11 cellular contexts compared by ENCODE assay signal in genomic region chr5:98069876-98070512, GRCh38.
DNase-seq lines count a peak whose midpoint lies in the region; ATAC-seq and TF ChIP-seq lines count a peak whose summit lies in the region.
"Had no signal": no experiment of that assay in that cellular context is flagged by ENCODE, and none has a peak within 500 bp of the region (broad histone marks: within the 10 kb centered on the region; RNA-seq: fewer than 3 reads in every experiment).

No MANE protein-coding gene starts in this region.

- no peak overlapping the region for H3K27ac Mint-ChIP-seq in naive thymus-derived CD8-positive, alpha-beta T cell

- POLR2A ChIA-PET in naive thymus-derived CD8-positive, alpha-beta T cell (lab: Charles Lee): no interaction called here

- DNase-seq in fibroblast of the aortic adventitia (ENCODE audit: low read depth): peak; percentile 49
- DNase-seq in stimulated activated CD4-positive, alpha-beta T cell treated with anti-CD3 and anti-CD28 coated beads, Interleukin-15, amount 100 ng/mL, for 24 hours: no peak
- no peak for DNase-seq in naive thymus-derived CD8-positive, alpha-beta T cell
- DNase-seq: central memory CD4-positive, alpha-beta T cell; gastrocnemius medialis; NCI-H226; sigmoid colon had no signal

- peak; percentile 66 for ATAC-seq in GM18520 (IDR thresholded peaks at IDR 0.05; ENCODE audit: unreplicated experiment)
- peak; percentile 95 for ATAC-seq in GM21717 (IDR thresholded peaks at IDR 0.05; ENCODE audit: unreplicated experiment)
- ATAC-seq in HG03558 (IDR thresholded peaks at IDR 0.05; ENCODE audit: extremely low read depth, unreplicated experiment): peak; percentile 75
- ATAC-seq in naive thymus-derived CD8-positive, alpha-beta T cell: no peak
- no peak for ATAC-seq in GM19397 (IDR thresholded peaks at IDR 0.05; ENCODE audit: unreplicated experiment)
- ATAC-seq: gastrocnemius medialis had no signal

- no peaks in the 10 kb centered on the region for H3K27me3 Mint-ChIP-seq in naive thymus-derived CD8-positive, alpha-beta T cell

- no peaks in the 10 kb centered on the region for H3K4me1 Mint-ChIP-seq in naive thymus-derived CD8-positive, alpha-beta T cell

- H3K9me3 Mint-ChIP-seq in naive thymus-derived CD8-positive, alpha-beta T cell: no peaks in the 10 kb centered on the region

- no peak for TF ChIP-seq CTCF in fibroblast of the aortic adventitia (IDR thresholded peaks at IDR 0.05; ENCODE audit: insufficient read depth, low read length)

- H3K4me3 Mint-ChIP-seq in naive thymus-derived CD8-positive, alpha-beta T cell: no peak overlapping the region

- no peak overlapping the region for H3K4me3 ChIP-seq in fibroblast of the aortic adventitia (ENCODE audit: low read depth, low read length)
- H3K4me3 ChIP-seq: gastrocnemius medialis, sigmoid colon had no signal

- H3K36me3 Mint-ChIP-seq in naive thymus-derived CD8-positive, alpha-beta T cell: no peaks in the 10 kb centered on the region

Comparison
In these comparisons a context has a peak if more than half of its experiments do, and no peak if none do; other contexts are left out.
1. ATAC-seq: peak in GM18520 (single experiment), GM21717 (single experiment) and HG03558 (single experiment); none in naive thymus-derived CD8-positive, alpha-beta T cell (0 of 2) and GM19397 (single experiment).